Comparison of ENCODE assay signal across 13 cellular contexts in genomic region chr10:32350811-32351342, GRCh38. TPM values are rescaled to one million over a fixed set of nuclear protein-coding genes. Genes with fewer than 3 reads are reported as not detected.
DNase-seq lines count a peak whose midpoint lies in the region; ATAC-seq and TF ChIP-seq lines count a peak whose summit lies in the region.
"Had no signal": no experiment of that assay in that cellular context is flagged by ENCODE, and none has a peak within 500 bp of the region (broad histone marks: within the 10 kb centered on the region; RNA-seq: fewer than 3 reads in every experiment).

No MANE protein-coding gene starts in this region.

- H3K27ac ChIP-seq in BLaER1 treated with 17β-estradiol and CSF1 and Interleukin-3, amounts not matched to agents 10 nM and 100 nM = peak overlapping the region in 2 of 11 experiments; percentile 0 to 14; a peak in 1 of 22 replicates
- H3K27ac ChIP-seq in mesenchymal stem cell (ENCODE audit: low read length, poor library complexity, severe bottlenecking) (no peak overlapping the region), dorsolateral prefrontal cortex (peak overlapping the region in 14 of 59 donors; percentile 4 to 40 (median 26))
- H3K27ac ChIP-seq: thoracic aorta had no signal

- H3K4ac ChIP-seq in mesenchymal stem cell (ENCODE audit: low read depth in 1 of 2, low read length in 2 of 2) = no peak overlapping the region

- intact Hi-C loops in dorsolateral prefrontal cortex (cut with DNase I) = no loop called here

- peak overlapping the region in 10 of 11 experiments; percentile 21 to 88 (median 72); a peak in 19 of 22 replicates for H3K4me2 ChIP-seq in BLaER1 treated with 17β-estradiol and CSF1 and Interleukin-3, amounts not matched to agents 10 nM and 100 nM
- H3K4me2 ChIP-seq in mesenchymal stem cell (ENCODE audit: low read length, poor library complexity, severe bottlenecking) = no peak overlapping the region

- H3K36me3 Mint-ChIP-seq in T-helper 17 cell (ENCODE audit: low read depth) = peaks cover 10% of the 10 kb centered on the region
- H3K36me3 Mint-ChIP-seq: natural killer cell had no signal

- H2BK12ac ChIP-seq in mesenchymal stem cell (ENCODE audit: low read length in 2 of 2) = no peak overlapping the region

- H3K4me1 Mint-ChIP-seq in T-helper 17 cell = peaks cover 52% of the 10 kb centered on the region

- 95% methylated on average over 3 of the region's 3 CpGs for WGBS in mesenchymal stem cell

- peaks cover 0 to 14% (median 13%) of the 10 kb centered on the region in 11 experiments; a peak in 15 of 22 replicates for H3K9me3 ChIP-seq in BLaER1 treated with 17β-estradiol and CSF1 and Interleukin-3, amounts not matched to agents 10 nM and 100 nM (replicated peaks in 1 of 11)
- no peaks in the 10 kb centered on the region for H3K9me3 ChIP-seq in T-helper 17 cell (ENCODE audit: control insufficient read depth, low read length, poor library complexity, severe bottlenecking)
- H3K9me3 ChIP-seq in mesenchymal stem cell (ENCODE audit: control insufficient read depth, low read length) = no peaks in the 10 kb centered on the region
- H3K9me3 ChIP-seq: thoracic aorta had no signal

- peak overlapping the region; percentile 28 for H3K4me3 Mint-ChIP-seq in T-helper 17 cell
- H3K4me3 Mint-ChIP-seq: natural killer cell had no signal

- DNase-seq in GM12865 (ENCODE audit: low read depth) (peak; percentile 43), T-helper 17 cell (no peak), mesenchymal stem cell (no peak), AML-193 (lab: John Stamatoyannopoulos, UW) (no peak), dorsolateral prefrontal cortex (no peak), SW 1271 (lab: John Stamatoyannopoulos, UW) (no peak)
- DNase-seq: activated T-cell treated with anti-CD3 and anti-CD28 coated beads, Interleukin-2, amount 50 U/mL, for 48 hours; natural killer cell; NCI-H1105; NCI-H226 had no signal

- no peak overlapping the region for H2AFZ ChIP-seq in mesenchymal stem cell (ENCODE audit: low read depth, low read length)

- H3K36me3 ChIP-seq in BLaER1 treated with 17β-estradiol and CSF1 and Interleukin-3, amounts not matched to agents 10 nM and 100 nM = peaks cover 0 to 10% (median 0%) of the 10 kb centered on the region in 11 experiments; a peak in 1 of 22 replicates
- no peaks in the 10 kb centered on the region for H3K36me3 ChIP-seq in mesenchymal stem cell (ENCODE audit: control insufficient read depth in 1 of 2, insufficient read depth in 2 of 2, low read depth in 1 of 2, low read length in 2 of 2)
- H3K36me3 ChIP-seq: thoracic aorta had no signal

- H3K27me3 ChIP-seq in BLaER1 treated with 17β-estradiol and CSF1 and Interleukin-3, amounts not matched to agents 10 nM and 100 nM = no peaks in the 10 kb centered on the region
- H3K27me3 ChIP-seq in mesenchymal stem cell (ENCODE audit: control insufficient read depth in 1 of 2, insufficient read depth in 1 of 2, low read length in 2 of 2) (no peaks in the 10 kb centered on the region), dorsolateral prefrontal cortex (no peaks in the 10 kb centered on the region)

- peaks cover 0 to 43% (median 2%) of the 10 kb centered on the region in 11 experiments; a peak in 11 of 22 replicates for H4K20me1 ChIP-seq in BLaER1 treated with 17β-estradiol and CSF1 and Interleukin-3, amounts not matched to agents 10 nM and 100 nM

- H3K27ac Mint-ChIP-seq in T-helper 17 cell = peak overlapping the region; percentile 83

- H4K91ac ChIP-seq in mesenchymal stem cell (ENCODE audit: low read length) = peak overlapping the region; percentile 3

- H2BK5ac ChIP-seq in mesenchymal stem cell (ENCODE audit: low read depth, low read length, poor library complexity, severe bottlenecking) = no peak overlapping the region

- H4K8ac ChIP-seq in mesenchymal stem cell (ENCODE audit: low read length) = no peak overlapping the region

- H3K4me1 ChIP-seq in BLaER1 treated with 17β-estradiol and CSF1 and Interleukin-3, amounts not matched to agents 10 nM and 100 nM = peaks cover 38 to 71% (median 51%) of the 10 kb centered on the region in 10 experiments
- H3K4me1 ChIP-seq in mesenchymal stem cell (ENCODE audit: control insufficient read depth, insufficient read depth, low read depth, low read length) = peaks cover 2% of the 10 kb centered on the region

- H3K18ac ChIP-seq in mesenchymal stem cell (ENCODE audit: low read depth in 1 of 2, low read length in 2 of 2) = no peak overlapping the region

- peak overlapping the region in 1 of 11 experiments; percentile 4; a peak in 1 of 22 replicates for H3K9ac ChIP-seq in BLaER1 treated with 17β-estradiol and CSF1 and Interleukin-3, amounts not matched to agents 10 nM and 100 nM
- no peak overlapping the region for H3K9ac ChIP-seq in mesenchymal stem cell (ENCODE audit: low read length)

- no peak overlapping the region for H2BK120ac ChIP-seq in mesenchymal stem cell (ENCODE audit: low read depth, low read length)

- peaks cover 11% of the 10 kb centered on the region for H3K79me1 ChIP-seq in mesenchymal stem cell (replicated peaks; ENCODE audit: low read length, poor library complexity, severe bottlenecking)

- no peak for ATAC-seq in T-helper 17 cell
- ATAC-seq: left lobe of liver, natural killer cell had no signal

- H3K14ac ChIP-seq in mesenchymal stem cell (ENCODE audit: low read length in 2 of 2) = no peak overlapping the region

- H3K4me3 ChIP-seq in BLaER1 treated with 17β-estradiol and CSF1 and Interleukin-3, amounts not matched to agents 10 nM and 100 nM = no peak overlapping the region
- H3K4me3 ChIP-seq in GM12865 (ENCODE audit: low read depth, low read length) (no peak overlapping the region), mesenchymal stem cell (ENCODE audit: insufficient read depth in 1 of 2, low read depth in 1 of 2, low read length in 2 of 2) (no peak overlapping the region), dorsolateral prefrontal cortex (no peak overlapping the region)
- H3K4me3 ChIP-seq: thoracic aorta had no signal

- H3K27me3 Mint-ChIP-seq in T-helper 17 cell = no peaks in the 10 kb centered on the region

- no peak overlapping the region for H2BK15ac ChIP-seq in mesenchymal stem cell (ENCODE audit: low read depth, poor library complexity, severe bottlenecking)

- TF ChIP-seq CTCF in GM12865 (IDR thresholded peaks at IDR 0.05; ENCODE audit: insufficient read depth, low read depth, low read length, missing control alignments) (no peak), dorsolateral prefrontal cortex (IDR thresholded peaks at IDR 0.05 in 54 of 56, conservative IDR thresholded peaks at IDR 0.05 in 2 of 56; ENCODE audit: low read depth in 1 of 56, partially characterized antibody in 56 of 56) (no peak)

- H2AK5ac ChIP-seq in mesenchymal stem cell (ENCODE audit: low read length, severe bottlenecking) = no peak overlapping the region

- H3K23ac ChIP-seq in mesenchymal stem cell (ENCODE audit: low read length in 2 of 2) = no peak overlapping the region

RNA-seq across cellular contexts. Expression of gene EPC1, which starts 3.9 kb away (rescaled TPM):
- total RNA-seq in T-helper 17 cell (100 to 1,000 TPM; 178 to 189 TPM), dorsolateral prefrontal cortex (10 to 100 TPM; 26.4 to 56.2 (median 40.1) TPM)
- 13.3 TPM for polyA plus RNA-seq in mesenchymal stem cell (2013, experiment 1 of 2)
- polyA plus RNA-seq in mesenchymal stem cell (2013, experiment 2 of 2) = 13.9 TPM
